Comparison of ENCODE assay signal across 1 cellular context in genomic region chr14:90383126-90383730, GRCh38.
TF ChIP-seq lines count a peak whose summit lies in the region.

No MANE protein-coding gene starts in this region.

TF ChIP-seq in HepG2, 621 proteins besides CTCF, POLR2A, EP300 and RAD21 (continued from another document and continues in another):
- peak; percentile 94 for TF ChIP-seq ARID4A (CRISPR knock-in tag; IDR thresholded peaks at IDR 0.05; ENCODE audit: borderline replicate concordance)
- TF ChIP-seq NCOA2 (CRISPR knock-in tag; IDR thresholded peaks at IDR 0.05) = peak; percentile 52; the same call in 1 of the 2 replicates
- TF ChIP-seq TAF1 (CRISPR knock-in tag; IDR thresholded peaks at IDR 0.05) = peak; percentile 97
- peak; percentile 57; the same call in 1 of the 2 replicates for TF ChIP-seq ARID2 (CRISPR knock-in tag; IDR thresholded peaks at IDR 0.05; ENCODE audit: borderline replicate concordance)
- peak; percentile 41; the same call in 1 of the 2 replicates for TF ChIP-seq ZNF770 (CRISPR knock-in tag; IDR thresholded peaks at IDR 0.05)
- TF ChIP-seq REST (IDR thresholded peaks at IDR 0.05; ENCODE audit: borderline replicate concordance in 1 of 2, low read depth in 1 of 2, low read length in 2 of 2) = peak in 1 of 2 experiments; percentile 32; a peak in 1 of 4 replicates
- TF ChIP-seq ZNF496 (CRISPR knock-in tag; IDR thresholded peaks at IDR 0.05; ENCODE audit: insufficient replicate concordance) = no peak
- no peak; the same call in 1 of the 2 replicates for TF ChIP-seq SMC3 (IDR thresholded peaks at IDR 0.05; ENCODE audit: low read length)
- no peak for TF ChIP-seq TERF1 (CRISPR knock-in tag; IDR thresholded peaks at IDR 0.05)
- TF ChIP-seq ZNF780A (CRISPR knock-in tag; IDR thresholded peaks at IDR 0.05) = no peak
- no peak for TF ChIP-seq ZNF263 (CRISPR knock-in tag; IDR thresholded peaks at IDR 0.05)
- TF ChIP-seq REPIN1 (CRISPR knock-in tag; IDR thresholded peaks at IDR 0.05; ENCODE audit: borderline replicate concordance, low read depth) = peak; percentile 86; the same call in 1 of the 2 replicates
- peak; percentile 51 for TF ChIP-seq ZNF883 (CRISPR knock-in tag; IDR thresholded peaks at IDR 0.05; ENCODE audit: not compliant biosample characterization)
- peak; percentile 89 for TF ChIP-seq HBP1 (CRISPR knock-in tag; IDR thresholded peaks at IDR 0.05; ENCODE audit: low read depth)
- no peak for TF ChIP-seq ZNF234 (CRISPR knock-in tag; conservative IDR thresholded peaks at IDR 0.05)
- TF ChIP-seq ZNF317 (CRISPR knock-in tag; IDR thresholded peaks at IDR 0.05) = peak; percentile 73
- TF ChIP-seq ASH2L (IDR thresholded peaks at IDR 0.05; ENCODE audit: insufficient read length, low read depth, low read length) = peak; percentile 79
- TF ChIP-seq ZNF691 (CRISPR knock-in tag; IDR thresholded peaks at IDR 0.05; ENCODE audit: borderline replicate concordance, low read depth) = peak; percentile 40; the same call in 1 of the 2 replicates
- no peak for TF ChIP-seq MBNL3 (CRISPR knock-in tag; conservative IDR thresholded peaks at IDR 0.05)
- peak; percentile 99 for TF ChIP-seq DMAP1 (CRISPR knock-in tag; IDR thresholded peaks at IDR 0.05)
- TF ChIP-seq MEF2D (CRISPR knock-in tag; IDR thresholded peaks at IDR 0.05) = peak; percentile 84
- no peak for TF ChIP-seq PHB2 (IDR thresholded peaks at IDR 0.05; ENCODE audit: partially characterized antibody)
- TF ChIP-seq MAFF (IDR thresholded peaks at IDR 0.05; ENCODE audit: low read depth, low read length) = no peak
- no peak for TF ChIP-seq HINFP (CRISPR knock-in tag; IDR thresholded peaks at IDR 0.05; ENCODE audit: low read depth)
- 0 out of 2 replicates have a peak, but pooled peaks have one; percentile 25 for TF ChIP-seq NR2F6 (IDR thresholded peaks at IDR 0.05)
- TF ChIP-seq NR2F6 (CRISPR knock-in tag; IDR thresholded peaks at IDR 0.05) = peak; percentile 72
- peak; percentile 66 for TF ChIP-seq TBL1XR1 (IDR thresholded peaks at IDR 0.05; ENCODE audit: borderline replicate concordance, low read length, partially characterized antibody)
- peak; percentile 40; the same call in 1 of the 2 replicates for TF ChIP-seq RCOR2 (CRISPR knock-in tag; IDR thresholded peaks at IDR 0.05)
- TF ChIP-seq KDM4B (CRISPR knock-in tag; IDR thresholded peaks at IDR 0.05) = no peak
- TF ChIP-seq ZNF576 (CRISPR knock-in tag; IDR thresholded peaks at IDR 0.05) = no peak
- TF ChIP-seq CHD2 (IDR thresholded peaks at IDR 0.05; ENCODE audit: low read depth, low read length) = peak; percentile 88
- no peak for TF ChIP-seq SRSF4 (IDR thresholded peaks at IDR 0.05; ENCODE audit: low read depth, low read length, poor library complexity, severe bottlenecking)
- no peak for TF ChIP-seq CERS6 (CRISPR knock-in tag; IDR thresholded peaks at IDR 0.05)
- peak; percentile 84; the same call in 2 of the 3 replicates for TF ChIP-seq MXI1 (IDR thresholded peaks at IDR 0.05; ENCODE audit: borderline replicate concordance, low read depth, low read length)
- TF ChIP-seq ZNF615 (CRISPR knock-in tag; IDR thresholded peaks at IDR 0.05; ENCODE audit: borderline replicate concordance) = no peak
- TF ChIP-seq MAF1 (CRISPR knock-in tag; IDR thresholded peaks at IDR 0.05; ENCODE audit: borderline replicate concordance) = peak; percentile 31; the same call in 1 of the 2 replicates
- peak; percentile 93 for TF ChIP-seq YEATS2 (CRISPR knock-in tag; IDR thresholded peaks at IDR 0.05; ENCODE audit: borderline replicate concordance)
- 0 out of 2 replicates have a peak, but pooled peaks have one; percentile 47 for TF ChIP-seq ZNF138 (CRISPR knock-in tag; IDR thresholded peaks at IDR 0.05; ENCODE audit: low read depth)
- peak; percentile 58 for TF ChIP-seq HHEX (CRISPR knock-in tag; IDR thresholded peaks at IDR 0.05)
- TF ChIP-seq PHF5A (CRISPR knock-in tag; IDR thresholded peaks at IDR 0.05; ENCODE audit: low read depth, unreplicated experiment) = peak; percentile 63
- TF ChIP-seq NR1H2 (CRISPR knock-in tag; IDR thresholded peaks at IDR 0.05; ENCODE audit: borderline replicate concordance, low read depth) = no peak
- 0 out of 2 replicates have a peak, but pooled peaks have one; percentile 83 for TF ChIP-seq SNAPC2 (CRISPR knock-in tag; IDR thresholded peaks at IDR 0.05)
- TF ChIP-seq ARHGAP35 (CRISPR knock-in tag; IDR thresholded peaks at IDR 0.05; ENCODE audit: borderline replicate concordance) = no peak
- 0 out of 2 replicates have a peak, but pooled peaks have one; percentile 32 for TF ChIP-seq ZNF710 (CRISPR knock-in tag; IDR thresholded peaks at IDR 0.05; ENCODE audit: borderline replicate concordance)
- TF ChIP-seq ZNF552 (CRISPR knock-in tag; IDR thresholded peaks at IDR 0.05; ENCODE audit: borderline replicate concordance) = 0 out of 2 replicates have a peak, but pooled peaks have one; percentile 25
